In the genomic region with DNA sequence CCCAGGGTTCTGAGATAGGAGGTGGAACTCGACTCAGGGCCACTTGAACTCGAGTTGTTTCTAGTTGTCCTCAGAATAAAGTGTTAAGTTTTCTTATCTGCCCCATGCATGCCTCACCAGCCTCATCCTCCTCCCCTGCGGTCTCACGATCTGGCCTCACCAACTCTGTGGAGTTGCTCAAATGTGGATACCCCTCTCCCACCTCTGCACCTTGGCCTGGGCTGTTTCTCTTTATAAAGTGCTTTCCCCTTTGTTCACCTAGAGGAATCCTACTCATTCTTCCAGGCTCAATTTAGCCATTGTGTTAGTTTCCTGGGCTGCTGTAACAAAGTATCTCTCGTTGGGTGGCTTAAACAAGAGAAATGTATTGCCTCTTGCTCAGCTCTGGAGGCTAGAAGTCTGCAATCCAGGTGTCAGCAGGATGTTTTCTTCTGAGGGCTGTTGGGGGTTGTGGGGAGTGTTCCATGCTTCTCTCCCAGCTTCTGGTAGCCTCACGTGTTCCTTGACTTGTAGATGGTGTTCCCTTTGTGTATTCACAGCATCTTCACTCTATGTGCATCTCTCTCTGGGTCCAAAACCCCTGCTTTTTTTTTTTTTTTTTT, we compare ENCODE assay signal across 1 cellular context.
TF ChIP-seq lines count a peak whose summit lies in the region.

No MANE protein-coding gene starts in this region.

TF ChIP-seq in WTC11, 78 proteins besides CTCF, POLR2A, EP300 and RAD21 (continued from another document):
- TF ChIP-seq, protein P1, sequence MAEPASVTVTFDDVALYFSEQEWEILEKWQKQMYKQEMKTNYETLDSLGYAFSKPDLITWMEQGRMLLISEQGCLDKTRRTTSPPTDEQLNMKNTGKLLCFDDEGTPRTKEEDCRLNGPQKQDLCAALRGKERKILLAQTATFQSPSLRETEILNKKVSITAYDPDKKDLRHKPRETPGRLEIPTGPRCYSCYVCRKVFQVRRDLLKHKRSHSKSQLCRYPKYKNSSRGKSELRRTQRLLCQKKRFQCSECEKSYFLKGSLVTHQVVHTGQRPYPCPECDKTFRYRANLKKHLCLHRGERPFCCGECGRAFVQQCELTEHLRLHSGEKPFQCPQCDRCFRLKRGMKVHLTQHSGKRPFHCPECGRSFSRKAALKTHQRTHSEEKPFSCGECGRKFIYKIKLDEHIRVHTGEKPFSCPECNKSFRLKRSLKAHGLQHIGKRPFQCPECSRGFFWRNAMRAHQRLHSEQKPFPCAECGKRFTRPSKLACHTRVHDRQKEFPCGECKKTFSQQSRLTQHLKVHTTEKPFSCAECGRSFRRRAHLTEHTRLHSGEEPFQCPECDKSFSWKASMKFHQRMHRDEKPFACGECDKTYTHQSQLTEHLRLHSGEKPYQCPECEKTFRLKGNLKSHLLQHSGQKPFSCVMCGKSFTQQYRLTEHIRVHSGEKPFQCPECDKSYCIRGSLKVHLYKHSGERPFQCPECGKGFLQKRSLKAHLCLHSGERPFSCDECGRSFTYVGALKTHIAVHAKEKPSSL (CRISPR knock-in tag; conservative IDR thresholded peaks at IDR 0.05), result no peak
- TF ChIP-seq, protein P2, sequence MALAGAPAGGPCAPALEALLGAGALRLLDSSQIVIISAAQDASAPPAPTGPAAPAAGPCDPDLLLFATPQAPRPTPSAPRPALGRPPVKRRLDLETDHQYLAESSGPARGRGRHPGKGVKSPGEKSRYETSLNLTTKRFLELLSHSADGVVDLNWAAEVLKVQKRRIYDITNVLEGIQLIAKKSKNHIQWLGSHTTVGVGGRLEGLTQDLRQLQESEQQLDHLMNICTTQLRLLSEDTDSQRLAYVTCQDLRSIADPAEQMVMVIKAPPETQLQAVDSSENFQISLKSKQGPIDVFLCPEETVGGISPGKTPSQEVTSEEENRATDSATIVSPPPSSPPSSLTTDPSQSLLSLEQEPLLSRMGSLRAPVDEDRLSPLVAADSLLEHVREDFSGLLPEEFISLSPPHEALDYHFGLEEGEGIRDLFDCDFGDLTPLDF (CRISPR knock-in tag; IDR thresholded peaks at IDR 0.05), result no peak
- TF ChIP-seq MXD4 (CRISPR knock-in tag; IDR thresholded peaks at IDR 0.05; ENCODE audit: borderline replicate concordance), result no peak
- no peak for TF ChIP-seq ESRRA (CRISPR knock-in tag; IDR thresholded peaks at IDR 0.05; ENCODE audit: borderline replicate concordance)
- no peak for TF ChIP-seq NR3C1 (CRISPR knock-in tag; conservative IDR thresholded peaks at IDR 0.05; ENCODE audit: low read depth)
- TF ChIP-seq CREB1 (CRISPR knock-in tag; IDR thresholded peaks at IDR 0.05), result no peak
- TF ChIP-seq KAT7 (CRISPR knock-in tag; IDR thresholded peaks at IDR 0.05; ENCODE audit: borderline replicate concordance), result no peak
- TF ChIP-seq, protein P3, sequence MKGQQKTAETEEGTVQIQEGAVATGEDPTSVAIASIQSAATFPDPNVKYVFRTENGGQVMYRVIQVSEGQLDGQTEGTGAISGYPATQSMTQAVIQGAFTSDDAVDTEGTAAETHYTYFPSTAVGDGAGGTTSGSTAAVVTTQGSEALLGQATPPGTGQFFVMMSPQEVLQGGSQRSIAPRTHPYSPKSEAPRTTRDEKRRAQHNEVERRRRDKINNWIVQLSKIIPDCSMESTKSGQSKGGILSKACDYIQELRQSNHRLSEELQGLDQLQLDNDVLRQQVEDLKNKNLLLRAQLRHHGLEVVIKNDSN (CRISPR knock-in tag; IDR thresholded peaks at IDR 0.05), result no peak
- TF ChIP-seq ZNF263 (CRISPR knock-in tag; IDR thresholded peaks at IDR 0.05; ENCODE audit: low read depth), result no peak
- TF ChIP-seq, protein P4, sequence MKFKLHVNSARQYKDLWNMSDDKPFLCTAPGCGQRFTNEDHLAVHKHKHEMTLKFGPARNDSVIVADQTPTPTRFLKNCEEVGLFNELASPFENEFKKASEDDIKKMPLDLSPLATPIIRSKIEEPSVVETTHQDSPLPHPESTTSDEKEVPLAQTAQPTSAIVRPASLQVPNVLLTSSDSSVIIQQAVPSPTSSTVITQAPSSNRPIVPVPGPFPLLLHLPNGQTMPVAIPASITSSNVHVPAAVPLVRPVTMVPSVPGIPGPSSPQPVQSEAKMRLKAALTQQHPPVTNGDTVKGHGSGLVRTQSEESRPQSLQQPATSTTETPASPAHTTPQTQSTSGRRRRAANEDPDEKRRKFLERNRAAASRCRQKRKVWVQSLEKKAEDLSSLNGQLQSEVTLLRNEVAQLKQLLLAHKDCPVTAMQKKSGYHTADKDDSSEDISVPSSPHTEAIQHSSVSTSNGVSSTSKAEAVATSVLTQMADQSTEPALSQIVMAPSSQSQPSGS (CRISPR knock-in tag; IDR thresholded peaks at IDR 0.05; ENCODE audit: borderline replicate concordance, low read depth), result no peak
- TF ChIP-seq MYBL2 (CRISPR knock-in tag; IDR thresholded peaks at IDR 0.05), result no peak
